In the genomic region with DNA sequence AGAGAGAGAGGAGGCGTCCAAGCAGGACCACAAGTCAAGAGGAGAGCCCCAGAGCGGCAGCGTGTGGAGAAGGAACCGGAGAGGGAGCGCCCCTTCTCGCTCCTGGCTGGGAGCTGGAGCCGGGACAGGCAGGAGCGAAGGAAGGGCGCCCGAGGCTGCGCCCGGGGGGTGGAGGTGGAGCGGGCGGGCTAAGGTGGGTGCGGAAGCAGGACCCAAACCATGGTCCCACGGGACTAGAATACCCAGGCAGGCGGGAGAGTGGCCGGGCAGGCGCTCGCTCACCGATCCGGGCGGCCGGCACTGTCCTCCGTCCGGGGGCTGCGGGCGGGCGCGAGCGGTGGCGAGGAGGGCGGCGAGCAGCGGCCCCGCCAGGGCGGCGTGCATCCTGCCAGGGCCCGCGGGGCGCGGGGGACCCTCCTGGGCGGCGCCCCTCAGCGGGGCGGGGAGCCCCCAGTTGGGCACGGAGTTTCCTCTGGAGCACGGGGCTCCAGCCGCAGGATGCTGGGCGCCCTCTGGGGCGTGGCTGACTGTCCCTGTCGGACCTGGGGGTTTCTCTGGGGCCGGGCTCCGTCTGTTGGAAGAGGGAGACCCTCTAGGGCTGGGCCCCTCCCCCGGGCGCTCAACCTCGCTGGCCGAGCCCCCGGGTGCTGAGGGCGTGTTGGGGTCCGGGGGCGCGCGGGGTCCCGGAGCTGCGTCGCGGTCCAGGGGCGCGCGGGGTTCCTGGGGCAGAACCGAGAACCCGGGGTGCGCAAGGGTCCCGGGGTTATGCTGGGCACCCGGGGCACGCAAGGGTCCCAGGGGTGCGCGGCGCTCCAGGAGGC, we compare ENCODE assay signal across 9 cellular contexts. TPM values are rescaled to one million over a fixed set of nuclear protein-coding genes. Genes with fewer than 3 reads are reported as not detected.
A peak's percentile ranks its signal among the peaks of the same experiment; 100 is the strongest.
DNase-seq lines count a peak whose midpoint lies in the region; ATAC-seq, FAIRE-seq and TF ChIP-seq lines count a peak whose summit lies in the region.
"Had no signal": no experiment of that assay in that cellular context is flagged by ENCODE, and none has a peak within 500 bp of the region (broad histone marks: within the 10 kb centered on the region; RNA-seq: fewer than 3 reads in every experiment).

No MANE protein-coding gene starts in this region.

- H2BK12ac ChIP-seq in trophoblast cell (ENCODE audit: low read length) = no peak overlapping the region

- H3K36me3 Mint-ChIP-seq in CD8-positive, alpha-beta memory T cell = no peaks in the 10 kb centered on the region

- no peak overlapping the region for H2AFZ ChIP-seq in trophoblast cell (ENCODE audit: insufficient read depth, low read length, poor library complexity)

- POLR2A ChIA-PET in CD8-positive, alpha-beta memory T cell (lab: Charles Lee) = no interaction called here
- POLR2A ChIA-PET in RWPE1 (lab: Yijun Ruan, JAX; ENCODE audit: low non-redundant PET) = no interaction called here

- DNase-seq in CD8-positive, alpha-beta memory T cell = no peak
- no peak for DNase-seq in RWPE1 (ENCODE audit: low spot score)
- DNase-seq in Right ventricle myocardium superior = peak; percentile 49
- DNase-seq in trophoblast cell = peak in 1 of 2 donors; percentile 16
- DNase-seq in H54 (ENCODE audit: insufficient read length, low spot score) = no peak

- no peak overlapping the region for H3K23ac ChIP-seq in trophoblast cell (ENCODE audit: low read length)

- CTCF ChIA-PET in CD8-positive, alpha-beta memory T cell (lab: Charles Lee) = interaction anchor here (0.7 to 2.4 kb wide), 5 partner anchors 10 to 29 kb away, joined by 3 to 16 read pairs (median 4); no protein-coding TSS in a partner anchor
- CTCF ChIA-PET in RWPE1 (lab: Yijun Ruan, JAX) = interaction anchor here (0.5 to 2.9 kb wide), 13 partner anchors 12 to 251 kb away, joined by 3 to 43 read pairs (median 7); no protein-coding TSS in a partner anchor

- H3K4me3 Mint-ChIP-seq in CD8-positive, alpha-beta memory T cell = peak overlapping the region in 6 of 7 donors; percentile 10 to 90 (median 67)

- H3K9me3 ChIP-seq in CD8-positive, alpha-beta memory T cell (ENCODE audit: low read length) = no peaks in the 10 kb centered on the region
- no peaks in the 10 kb centered on the region for H3K9me3 ChIP-seq in trophoblast cell (ENCODE audit: insufficient read depth, low read depth, low read length)

- H3K27ac ChIP-seq in CD8-positive, alpha-beta memory T cell (ENCODE audit: low read depth, low read length) = no peak overlapping the region
- H3K27ac ChIP-seq in RWPE1 (peak overlapping the region; percentile 83), trophoblast cell (ENCODE audit: low read depth, low read length) (no peak overlapping the region)

- no peak overlapping the region for H4K12ac ChIP-seq in trophoblast cell (ENCODE audit: low read depth, low read length)

- no peak overlapping the region for H2AK5ac ChIP-seq in trophoblast cell (ENCODE audit: low read length)

- H3K27me3 Mint-ChIP-seq in CD8-positive, alpha-beta memory T cell = peaks cover 43 to 66% of the 10 kb centered on the region in 2 donors

- H3K4ac ChIP-seq in trophoblast cell (ENCODE audit: low read depth, low read length) = no peak overlapping the region

- no peak overlapping the region for H3K9ac ChIP-seq in trophoblast cell (ENCODE audit: low read length)

- no peak overlapping the region for H4K8ac ChIP-seq in trophoblast cell (ENCODE audit: low read depth, low read length)

- FAIRE-seq in H54 (lab: Jason Lieb, UNC) = no peak

- no peak overlapping the region for H3K14ac ChIP-seq in trophoblast cell (ENCODE audit: low read length)

- ATAC-seq in Right ventricle myocardium superior (ENCODE audit: poor library complexity) (no peak), HG03469 (IDR thresholded peaks at IDR 0.05; ENCODE audit: unreplicated experiment) (no peak), HG03378 (IDR thresholded peaks at IDR 0.05; ENCODE audit: unreplicated experiment) (no peak), GM18502 (IDR thresholded peaks at IDR 0.05; ENCODE audit: poor library complexity, unreplicated experiment) (no peak)

- no peaks in the 10 kb centered on the region for H3K79me2 ChIP-seq in trophoblast cell (ENCODE audit: control insufficient read depth, insufficient read depth, low read length, poor library complexity)

- H3K27ac Mint-ChIP-seq in CD8-positive, alpha-beta memory T cell = no peak overlapping the region

- intact Hi-C loops in Right ventricle myocardium superior (cut with DNase I) = loop anchor here (5.0 to 10.0 kb wide), 2 partner anchors 66 to 252 kb away; no protein-coding TSS in a partner anchor

- no peaks in the 10 kb centered on the region for H3K36me3 ChIP-seq in CD8-positive, alpha-beta memory T cell (ENCODE audit: insufficient read depth, low read length)
- H3K36me3 ChIP-seq in trophoblast cell (ENCODE audit: control insufficient read depth in 1 of 2, insufficient read depth in 2 of 2, low read length in 2 of 2) = no peaks in the 10 kb centered on the region

- no peak for TF ChIP-seq POLR2A in H54 (IDR thresholded peaks at IDR 0.05; ENCODE audit: low read depth, low read length)

- peaks cover 0 to 12% (median 5%) of the 10 kb centered on the region in 3 donors for H3K4me1 Mint-ChIP-seq in CD8-positive, alpha-beta memory T cell

- H3K27me3 ChIP-seq in CD8-positive, alpha-beta memory T cell (ENCODE audit: insufficient read depth, low read length, poor library complexity, severe bottlenecking) = peaks cover 17% of the 10 kb centered on the region
- peaks cover 29% of the 10 kb centered on the region for H3K27me3 ChIP-seq in trophoblast cell (ENCODE audit: insufficient read depth, low read length)

- H3K9me3 Mint-ChIP-seq in CD8-positive, alpha-beta memory T cell = no peaks in the 10 kb centered on the region

- TF ChIP-seq CTCF in RWPE1 (conservative IDR thresholded peaks at IDR 0.05; ENCODE audit: low read depth) = no peak

- no peaks in the 10 kb centered on the region for H3K79me1 ChIP-seq in trophoblast cell (ENCODE audit: low read length)

- no CpG with 5 or more reads among the region's 80 CpGs for WGBS in trophoblast cell (ENCODE audit: extremely low coverage, insufficient coverage, insufficient read length)

- no peaks in the 10 kb centered on the region for H3K4me1 ChIP-seq in CD8-positive, alpha-beta memory T cell (ENCODE audit: insufficient read depth, low read length)
- H3K4me1 ChIP-seq in trophoblast cell (ENCODE audit: control insufficient read depth in 1 of 2, insufficient read depth in 2 of 2, low read length in 2 of 2) = peaks cover 0 to 6% of the 10 kb centered on the region in 2 experiments

- H4K91ac ChIP-seq in trophoblast cell (ENCODE audit: low read depth, low read length) = no peak overlapping the region

- H2BK120ac ChIP-seq in trophoblast cell (ENCODE audit: insufficient read depth, low read length, poor library complexity) = no peak overlapping the region

- no peak overlapping the region for H3K18ac ChIP-seq in trophoblast cell (ENCODE audit: low read length)

- H2BK5ac ChIP-seq in trophoblast cell (ENCODE audit: low read depth, low read length, poor library complexity) = no peak overlapping the region

- no peak overlapping the region for H3K4me3 ChIP-seq in CD8-positive, alpha-beta memory T cell (ENCODE audit: low read length)
- H3K4me3 ChIP-seq in trophoblast cell (ENCODE audit: low read depth, low read length) = peak overlapping the region; percentile 51

- H3K4me2 ChIP-seq in trophoblast cell (ENCODE audit: low read length) = peak overlapping the region; percentile 81

RNA-seq across cellular contexts. Expression of gene TRABD2B, which starts 0.6 kb away (rescaled TPM):
- not detected for total RNA-seq in CD8-positive, alpha-beta memory T cell
- not detected for polyA plus RNA-seq in CD8-positive, alpha-beta memory T cell
- total RNA-seq in Right ventricle myocardium superior = 0.51 TPM
- polyA plus RNA-seq in trophoblast cell (2013) = 0.03 and 0.11 TPM in 2 replicates
- total RNA-seq: activated CD8-positive, alpha-beta memory T cell treated with anti-CD3 and anti-CD28 coated beads for 36 hours had no signal
